Comparison of ENCODE assay signal across 23 cellular contexts in genomic region chr9:3997492-3997891, GRCh38.
"Had no signal": no experiment of that assay in that cellular context is flagged by ENCODE, and none has a peak within 500 bp of the region (broad histone marks: within the 10 kb centered on the region; RNA-seq: fewer than 3 reads in every experiment).

No MANE protein-coding gene starts in this region.

- H3K27ac ChIP-seq: HL-60, KMS-11 had no signal

- FAIRE-seq: HTR-8/SVneo, RCC 7860 had no signal

- ATAC-seq: T-cell had no signal

- DNase-seq: Kasumi-1, NCI-H1092 treated with DMSO at 0.1 percent for 48 hours, NCI-H1436, NCI-H187, NCI-H2029, NCI-H2081 treated with DMSO at 0.1 percent for 48 hours, NCI-H2171, NCI-H226, NCI-H446, NCI-H510A, NCI-H524 treated with DMSO at 0.1 percent for 48 hours, NCI-H69, NCI-H774, Right ventricle myocardium superior, RPMI8226, SIG-M5, SK-N-SH, SW 1271, T-cell had no signal
